10 cellular contexts compared by ENCODE assay signal in genomic region chr10:687583-688286, GRCh38. TPM values are rescaled to one million over a fixed set of nuclear protein-coding genes. Genes with fewer than 3 reads are reported as not detected.
DNase-seq lines count a peak whose midpoint lies in the region; ATAC-seq and TF ChIP-seq lines count a peak whose summit lies in the region.
"Had no signal": no experiment of that assay in that cellular context is flagged by ENCODE, and none has a peak within 500 bp of the region (broad histone marks: within the 10 kb centered on the region; RNA-seq: fewer than 3 reads in every experiment).

No MANE protein-coding gene starts in this region.

- intact Hi-C loops in spleen (cut with DNase I; ENCODE audit: low total_unique reads): loop anchor here (10.0 kb wide), 1 partner anchor 173 kb away; no protein-coding TSS in a partner anchor
- intact Hi-C loops in left lung (cut with DNase I): no loop called here

- H3K9me3 ChIP-seq in HAP-1 (no peaks in the 10 kb centered on the region), spleen (peaks cover 0 to 6% (median 0%) of the 10 kb centered on the region in 8 donors), left lung (no peaks in the 10 kb centered on the region)

- H3K4me3 ChIP-seq in HAP-1 (peak overlapping the region; percentile 68), astrocyte of the cerebellum (ENCODE audit: low read depth, low read length) (peak overlapping the region; percentile 58), spleen (peak overlapping the region in 5 of 8 donors; percentile 49 to 72 (median 54)), left lung (peak overlapping the region in 1 of 2 donors; percentile 57)

- H3K36me3 ChIP-seq in HAP-1 (replicated peaks) (no peaks in the 10 kb centered on the region), spleen (no peaks in the 10 kb centered on the region), left lung (no peaks in the 10 kb centered on the region)

- TF ChIP-seq CTCF in astrocyte of the cerebellum (IDR thresholded peaks at IDR 0.05; ENCODE audit: low read depth, low read length, missing control alignments) (no peak), spleen (IDR thresholded peaks at IDR 0.05 in 8 of 11, conservative IDR thresholded peaks at IDR 0.05 in 3 of 11) (no peak), left lung (IDR thresholded peaks at IDR 0.05) (no peak)

- in situ Hi-C loops in HAP-1 (cut with MboI; ENCODE audit: low sequenced_read_pairs): no loop called here
- in situ Hi-C loops in astrocyte of the cerebellum (cut with HindIII; ENCODE audit: low sequenced_read_pairs): no loop called here

- peak overlapping the region; percentile 10 for H3K27ac ChIP-seq in layer of hippocampus (ENCODE audit: low read depth, low read length)
- H3K27ac ChIP-seq in spleen: no peak overlapping the region
- H3K27ac ChIP-seq in left lung: no peak overlapping the region

- DNase-seq in HAP-1 (ENCODE audit: low spot score in 2 of 2) (no peak), astrocyte of the cerebellum (ENCODE audit: low read depth) (no peak), spleen (no peak), NK-92 (lab: John Stamatoyannopoulos, UW; ENCODE audit: unreplicated experiment) (no peak), inferior parietal cortex (ENCODE audit: extremely low spot score) (no peak), left lung (no peak)
- DNase-seq: activated CD4-positive, CD25-positive, alpha-beta regulatory T cell had no signal

- H3K27me3 ChIP-seq in HAP-1 (ENCODE audit: low read depth) (no peaks in the 10 kb centered on the region), layer of hippocampus (ENCODE audit: control insufficient read depth, insufficient read depth, low read length) (no peaks in the 10 kb centered on the region), spleen (replicated peaks in 1 of 7) (peaks cover 0 to 65% (median 14%) of the 10 kb centered on the region in 7 donors), left lung (peaks cover 0 to 27% of the 10 kb centered on the region in 2 donors)

- 75 to 89% (median 86%) methylated on average over 10 to 19 of the region's 19 CpGs for WGBS in spleen, 5 donors

- H3K4me1 ChIP-seq in HAP-1 (no peaks in the 10 kb centered on the region), spleen (peaks cover 0 to 27% (median 10%) of the 10 kb centered on the region in 6 donors), left lung (peaks cover 5 to 7% of the 10 kb centered on the region in 2 donors)

- ATAC-seq in GM18870 (IDR thresholded peaks at IDR 0.05; ENCODE audit: unreplicated experiment) (no peak), left lung (no peak)
- ATAC-seq: activated naive CD4-positive, alpha-beta T cell treated with anti-CD3 and anti-CD28 coated beads, Interleukin-2, amount 50 U/mL, for 72 hours had no signal

- no peak for TF ChIP-seq POLR2A in spleen (IDR thresholded peaks at IDR 0.05)

RNA-seq across cellular contexts. Expression of gene DIP2C, which starts 1.7 kb away (rescaled TPM):
- total RNA-seq in spleen (10 to 100 TPM in 4 of 7 donors, 1 to 10 TPM in 3; 6.9 to 13.1 (median 10.3) TPM), left lung (10 to 100 TPM; 10.5 to 14.7 TPM)
- 1 to 10 TPM; 2.2 to 3.4 (median 3.2) TPM for polyA plus RNA-seq in spleen
